In genomic region chr12:473198-473597, GRCh38 we compare ENCODE assay signal across 27 cellular contexts.
"Had no signal": no experiment of that assay in that cellular context is flagged by ENCODE, and none has a peak within 500 bp of the region (broad histone marks: within the 10 kb centered on the region; RNA-seq: fewer than 3 reads in every experiment).

No MANE protein-coding gene starts in this region.

- FAIRE-seq: frontal cortex, islet of Langerhans had no signal

- ATAC-seq: activated CD4-positive, CD25-positive, alpha-beta regulatory T cell treated with anti-CD3 and anti-CD28 coated beads, Interleukin-2, amount 50 U/mL, for 24 hours; activated CD8-positive, alpha-beta memory T cell treated with anti-CD3 and anti-CD28 coated beads, Interleukin-2, amount 10 ng/mL, durations not matched to agents 7 days and 5 days; activated CD8-positive, alpha-beta T cell treated with anti-CD3 and anti-CD28 coated beads for 36 hours; effector memory CD8-positive, alpha-beta T cell; left lobe of liver; sciatic nerve; stimulated activated memory B cell treated with anti-CD40 and anti-IgM and Interleukin-4, amounts not matched to agents 10 μg/mL and 1 μg/mL and 100 μg/mL, for 72 hours; T-cell had no signal

- H3K4me1 Mint-ChIP-seq: activated CD4-positive, alpha-beta T cell treated with anti-CD3 and anti-CD28 coated beads, Interleukin-2, amount 10 ng/mL, durations not matched to agents 7 days and 5 days; activated naive CD4-positive, alpha-beta T cell treated with anti-CD3 and anti-CD28 coated beads, Interleukin-2, amount 10 ng/mL, durations not matched to agents 7 days and 5 days; stimulated activated memory B cell treated with anti-CD40 and anti-IgM and Interleukin-4, amounts not matched to agents 10 μg/mL and 1 μg/mL and 100 μg/mL, for 72 hours had no signal

- H3K9me3 Mint-ChIP-seq: activated CD4-positive, alpha-beta T cell treated with anti-CD3 and anti-CD28 coated beads, Interleukin-2, amount 10 ng/mL, durations not matched to agents 7 days and 5 days; activated CD8-positive, alpha-beta T cell treated with anti-CD3 and anti-CD28 coated beads for 36 hours; activated naive CD4-positive, alpha-beta T cell treated with anti-CD3 and anti-CD28 coated beads, Interleukin-2, amount 10 ng/mL, durations not matched to agents 7 days and 5 days; brain; effector memory CD8-positive, alpha-beta T cell; nephron progenitor cell; stimulated activated memory B cell treated with anti-CD40 and anti-IgM and Interleukin-4, amounts not matched to agents 10 μg/mL and 1 μg/mL and 100 μg/mL, for 72 hours; T-cell; T-helper 2 cell treated with Interferon-gamma antibody and Interleukin-4, amounts not matched to agents 5 μg/mL and 100 μg/mL, for 36 hours; type B pancreatic cell had no signal

- DNase-seq: activated CD4-positive, alpha-beta T cell treated with anti-CD3 and anti-CD28 coated beads, Interleukin-2, amount 10 ng/mL, durations not matched to agents 7 days and 5 days; activated CD8-positive, alpha-beta memory T cell treated with anti-CD3 and anti-CD28 coated beads, Interleukin-2, amount 10 ng/mL, durations not matched to agents 7 days and 5 days; activated CD8-positive, alpha-beta T cell treated with anti-CD3 and anti-CD28 coated beads for 36 hours; activated effector memory CD4-positive, alpha-beta T cell treated with anti-CD3 and anti-CD28 coated beads, Interleukin-2, amount 50 U/mL, for 16 hours; activated naive CD4-positive, alpha-beta T cell treated with anti-CD3 and anti-CD28 coated beads, Interleukin-2, amount 10 ng/mL, durations not matched to agents 7 days and 5 days; activated T-cell treated with anti-CD3 and anti-CD28 coated beads for 4 hours; central memory CD4-positive, alpha-beta T cell; effector memory CD8-positive, alpha-beta T cell; glutamatergic neuron; hypothalamus; midbrain; nephron progenitor cell; nucleus accumbens; stimulated activated CD4-positive, alpha-beta T cell treated with anti-CD3 and anti-CD28 coated beads, Interleukin-15, amount 100 ng/mL, for 24 hours; T-cell had no signal

- H3K9me3 ChIP-seq: esophagus muscularis mucosa had no signal

- H3K36me3 Mint-ChIP-seq: activated CD8-positive, alpha-beta memory T cell treated with anti-CD3 and anti-CD28 coated beads, Interleukin-2, amount 10 ng/mL, durations not matched to agents 7 days and 5 days; activated naive CD4-positive, alpha-beta T cell treated with anti-CD3 and anti-CD28 coated beads, Interleukin-2, amount 10 ng/mL, durations not matched to agents 7 days and 5 days; brain; stimulated activated memory B cell treated with anti-CD40 and anti-IgM and Interleukin-4, amounts not matched to agents 10 μg/mL and 1 μg/mL and 100 μg/mL, for 72 hours; T-cell had no signal

- H3K27me3 Mint-ChIP-seq: brain had no signal

- H3K4me3 ChIP-seq: esophagus muscularis mucosa, smooth muscle cell had no signal

- H3K4me1 ChIP-seq: esophagus muscularis mucosa had no signal

- H3K4me3 Mint-ChIP-seq: activated CD4-positive, alpha-beta T cell treated with anti-CD3 and anti-CD28 coated beads, Interleukin-2, amount 10 ng/mL, durations not matched to agents 7 days and 5 days; activated CD8-positive, alpha-beta memory T cell treated with anti-CD3 and anti-CD28 coated beads, Interleukin-2, amount 10 ng/mL, durations not matched to agents 7 days and 5 days; activated CD8-positive, alpha-beta T cell treated with anti-CD3 and anti-CD28 coated beads for 36 hours; activated naive CD4-positive, alpha-beta T cell treated with anti-CD3 and anti-CD28 coated beads, Interleukin-2, amount 10 ng/mL, durations not matched to agents 7 days and 5 days; brain; effector memory CD8-positive, alpha-beta T cell; nephron progenitor cell; stimulated activated memory B cell treated with anti-CD40 and anti-IgM and Interleukin-4, amounts not matched to agents 10 μg/mL and 1 μg/mL and 100 μg/mL, for 72 hours; T-cell; T-helper 2 cell treated with Interferon-gamma antibody and Interleukin-4, amounts not matched to agents 5 μg/mL and 100 μg/mL, for 36 hours; type B pancreatic cell had no signal

- H3K36me3 ChIP-seq: esophagus muscularis mucosa had no signal

- H3K27ac Mint-ChIP-seq: activated CD4-positive, alpha-beta T cell treated with anti-CD3 and anti-CD28 coated beads, Interleukin-2, amount 10 ng/mL, durations not matched to agents 7 days and 5 days; activated CD8-positive, alpha-beta memory T cell treated with anti-CD3 and anti-CD28 coated beads, Interleukin-2, amount 10 ng/mL, durations not matched to agents 7 days and 5 days; activated CD8-positive, alpha-beta T cell treated with anti-CD3 and anti-CD28 coated beads for 36 hours; activated naive CD4-positive, alpha-beta T cell treated with anti-CD3 and anti-CD28 coated beads, Interleukin-2, amount 10 ng/mL, durations not matched to agents 7 days and 5 days; brain; stimulated activated memory B cell treated with anti-CD40 and anti-IgM and Interleukin-4, amounts not matched to agents 10 μg/mL and 1 μg/mL and 100 μg/mL, for 72 hours; T-cell; T-helper 2 cell treated with Interferon-gamma antibody and Interleukin-4, amounts not matched to agents 5 μg/mL and 100 μg/mL, for 36 hours had no signal

- H3K27ac ChIP-seq: esophagus muscularis mucosa, VCaP had no signal
